ENCODE assay signal across 24 cellular contexts in the genomic region with DNA sequence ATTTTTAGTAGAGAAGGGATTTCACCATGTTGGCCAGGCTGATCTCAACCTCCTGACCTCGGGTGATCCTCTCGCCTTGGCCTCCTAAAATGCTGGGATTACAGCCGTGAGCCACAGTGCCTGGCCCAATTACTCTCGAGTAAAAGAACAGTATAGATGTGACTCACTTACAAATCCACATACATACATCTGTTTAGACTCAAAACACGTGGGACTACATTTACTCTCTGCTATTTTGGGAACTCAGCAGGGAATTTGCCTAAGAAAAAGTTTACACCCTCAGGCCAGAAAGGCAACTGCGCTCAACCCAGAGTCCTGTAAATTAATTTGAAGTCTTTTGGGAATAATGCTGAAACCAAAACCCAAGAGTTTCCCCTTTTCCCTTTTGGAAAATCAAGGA.
DNase-seq lines count a peak whose midpoint lies in the region; ATAC-seq, FAIRE-seq and TF ChIP-seq lines count a peak whose summit lies in the region.
"Had no signal": no experiment of that assay in that cellular context is flagged by ENCODE, and none has a peak within 500 bp of the region (broad histone marks: within the 10 kb centered on the region; RNA-seq: fewer than 3 reads in every experiment).

No MANE protein-coding gene starts in this region.

- H3K9me3 ChIP-seq in H9 (ENCODE audit: control insufficient read depth, low read depth, low read length) (no peaks in the 10 kb centered on the region), astrocyte (ENCODE audit: insufficient read depth, low read depth, low read length) (no peaks in the 10 kb centered on the region), thoracic aorta (no peaks in the 10 kb centered on the region)
- H3K9me3 ChIP-seq: suprapubic skin had no signal

- no peak overlapping the region for H4K91ac ChIP-seq in H9 (ENCODE audit: insufficient read length, low read depth, low read length)

- H3K4me3 Mint-ChIP-seq in H9 (no peak overlapping the region), astrocyte (ENCODE audit: unreplicated experiment) (no peak overlapping the region)
- H3K4me3 Mint-ChIP-seq: activated B cell treated with CpG ODN at 0.5 μM for 24 hours; activated naive CD4-positive, alpha-beta T cell treated with anti-CD3 and anti-CD28 coated beads for 36 hours; activated T-cell treated with anti-CD3 and anti-CD28 coated beads, Interleukin-2, amount 50 U/mL, for 4 hours had no signal

- H3K36me3 ChIP-seq in astrocyte (ENCODE audit: insufficient read depth, low read length), result no peaks in the 10 kb centered on the region
- no peaks in the 10 kb centered on the region for H3K36me3 ChIP-seq in thoracic aorta
- H3K36me3 ChIP-seq: suprapubic skin had no signal

- no CpG with 5 or more reads among the region's 6 CpGs for WGBS in H9 (ENCODE audit: extremely low coverage, insufficient read length, low lambda C conversion rate)

- H3K9ac ChIP-seq in H9 (ENCODE audit: extremely low read depth, insufficient read length, low read length) (no peak overlapping the region), astrocyte (ENCODE audit: low read length) (peak overlapping the region; percentile 66)

- H3K27ac ChIP-seq in H9 (ENCODE audit: insufficient read length, low read depth, low read length), result no peak overlapping the region
- H3K27ac ChIP-seq in astrocyte (ENCODE audit: low read depth, low read length), result peak overlapping the region; percentile 80
- peak overlapping the region; percentile 66 to 78 for H3K27ac ChIP-seq in thoracic aorta
- H3K27ac ChIP-seq: suprapubic skin had no signal

- H3K56ac ChIP-seq in H9 (ENCODE audit: insufficient read length, low read depth, low read length), result no peak overlapping the region

- no peak overlapping the region for H2BK15ac ChIP-seq in H9 (ENCODE audit: low read depth, low read length)

- FAIRE-seq in astrocyte (lab: Jason Lieb, UNC), result no peak
- FAIRE-seq: HTR-8/SVneo, RCC 7860 had no signal

- no peak overlapping the region for H2BK20ac ChIP-seq in H9 (ENCODE audit: low read depth, low read length, poor library complexity, severe bottlenecking)

- H3K4me2 ChIP-seq in H9 (ENCODE audit: insufficient read depth, insufficient read length, low read length), result no peak overlapping the region
- peak overlapping the region; percentile 37 for H3K4me2 ChIP-seq in astrocyte (ENCODE audit: low read length)

- H3K4me1 Mint-ChIP-seq in H9 (peaks cover 31 to 44% of the 10 kb centered on the region in 2 experiments), astrocyte (ENCODE audit: low read depth, unreplicated experiment) (peaks cover 25% of the 10 kb centered on the region)
- H3K4me1 Mint-ChIP-seq: activated B cell treated with CpG ODN at 0.5 μM for 24 hours had no signal

- no peaks in the 10 kb centered on the region for H3K23me2 ChIP-seq in H9 (ENCODE audit: insufficient read length, low read depth, low read length, poor library complexity, severe bottlenecking)

- ATAC-seq in thoracic aorta (ENCODE audit: insufficient number of reproducible peaks, low FRiP score, low read depth) (no peak), sciatic nerve (no peak)
- ATAC-seq: activated T-cell treated with anti-CD3 and anti-CD28 coated beads, Interleukin-2, amount 50 U/mL, for 4 hours; SK-N-SH treated with all-trans-retinoic acid at 6 μM for 48 hours had no signal

- H3K4ac ChIP-seq in H9 (ENCODE audit: low read depth, low read length), result no peak overlapping the region

- DNase-seq in H9 (no peak), astrocyte (ENCODE audit: low read depth) (no peak), islet precursor cell (peak; percentile 80), thoracic aorta (ENCODE audit: low spot score) (no peak), NCI-H2081 (lab: John Stamatoyannopoulos, UW) (no peak), T-helper 2 cell (no peak), sciatic nerve (ENCODE audit: low spot score) (no peak)
- DNase-seq: activated B cell treated with CpG ODN at 0.5 μM for 24 hours; activated naive CD4-positive, alpha-beta T cell treated with anti-CD3 and anti-CD28 coated beads for 36 hours; activated T-cell treated with anti-CD3 and anti-CD28 coated beads, Interleukin-2, amount 50 U/mL, for 4 hours; AML-193; cerebellar nuclear complex; DND-41; effector CD8-positive, alpha-beta T cell; HCEC 1CT; NCI-H2081 treated with DMSO at 0.1 percent for 48 hours; NCI-H446; NK-92 treated with Interleukin-12 subunit alpha and Interleukin-12 subunit beta, amount 100 ng/mL, for 24 hours; stimulated activated CD4-positive, alpha-beta T cell treated with anti-CD3 and anti-CD28 coated beads, Interleukin-15, amount 100 ng/mL, for 24 hours; T-helper 9 cell had no signal

- H4K20me1 ChIP-seq in H9 (ENCODE audit: control insufficient read depth, insufficient read depth, insufficient read length), result no peaks in the 10 kb centered on the region
- no peaks in the 10 kb centered on the region for H4K20me1 ChIP-seq in astrocyte (ENCODE audit: insufficient read depth, low read length)

- H4K5ac ChIP-seq in H9 (ENCODE audit: insufficient read length, low read depth, low read length), result no peak overlapping the region

- no peak overlapping the region for H2BK5ac ChIP-seq in H9 (ENCODE audit: insufficient read length, low read length)

- intact Hi-C loops in sciatic nerve (cut with DNase I), result no loop called here

- no peak overlapping the region for H3K4me3 ChIP-seq in astrocyte (ENCODE audit: insufficient read depth, low read depth, low read length)
- no peak overlapping the region for H3K4me3 ChIP-seq in thoracic aorta
- H3K4me3 ChIP-seq: suprapubic skin had no signal

- no peak for TF ChIP-seq CTCF in H9 (conservative IDR thresholded peaks at IDR 0.05)
- TF ChIP-seq CTCF in astrocyte (IDR thresholded peaks at IDR 0.05; ENCODE audit: insufficient read depth, low read depth, low read length), result no peak
- TF ChIP-seq CTCF in thoracic aorta (IDR thresholded peaks at IDR 0.05), result no peak

- H3K9me3 Mint-ChIP-seq in H9, result no peaks in the 10 kb centered on the region
- peaks cover 3% of the 10 kb centered on the region for H3K9me3 Mint-ChIP-seq in astrocyte (ENCODE audit: unreplicated experiment)
- H3K9me3 Mint-ChIP-seq: activated B cell treated with CpG ODN at 0.5 μM for 24 hours; activated naive CD4-positive, alpha-beta T cell treated with anti-CD3 and anti-CD28 coated beads for 36 hours; activated T-cell treated with anti-CD3 and anti-CD28 coated beads, Interleukin-2, amount 50 U/mL, for 4 hours had no signal

- H2BK120ac ChIP-seq in H9 (ENCODE audit: low read depth, low read length, poor library complexity, severe bottlenecking), result no peak overlapping the region

- H3K79me2 ChIP-seq in H9 (ENCODE audit: insufficient read depth, low read length) (no peaks in the 10 kb centered on the region), astrocyte (ENCODE audit: insufficient read depth, low read length) (no peaks in the 10 kb centered on the region)

- H3K23ac ChIP-seq in H9 (ENCODE audit: insufficient read length, low read depth, low read length), result no peak overlapping the region

- H3K4me1 ChIP-seq in H9 (ENCODE audit: insufficient read depth, low read length) (peaks cover 14% of the 10 kb centered on the region; the same call in 1 of the 2 replicates), astrocyte (ENCODE audit: insufficient read depth, low read length) (peaks cover 12% of the 10 kb centered on the region), thoracic aorta (ENCODE audit: control insufficient read depth in 1 of 2, low read depth in 2 of 2) (peaks cover 10 to 29% of the 10 kb centered on the region in 2 donors)
- H3K4me1 ChIP-seq: suprapubic skin had no signal

- H2BK12ac ChIP-seq in H9 (ENCODE audit: insufficient read length, low read depth, low read length), result peak overlapping the region; percentile 22

- H2AFZ ChIP-seq in H9 (ENCODE audit: low read length) (no peak overlapping the region), astrocyte (ENCODE audit: low read depth, low read length) (no peak overlapping the region)

- H3K27me3 ChIP-seq in H9 (ENCODE audit: insufficient read depth, low read length), result no peaks in the 10 kb centered on the region
- no peaks in the 10 kb centered on the region for H3K27me3 ChIP-seq in astrocyte (ENCODE audit: insufficient read depth, low read length)
- no peaks in the 10 kb centered on the region for H3K27me3 ChIP-seq in thoracic aorta (replicated peaks; ENCODE audit: insufficient read depth)
- H3K27me3 ChIP-seq: suprapubic skin had no signal

- H3K27me3 Mint-ChIP-seq in H9 (ENCODE audit: low read depth) (no peaks in the 10 kb centered on the region), astrocyte (ENCODE audit: low read depth, unreplicated experiment) (no peaks in the 10 kb centered on the region)

- no peak overlapping the region; a peak in 1 of 7 replicates for H3K27ac Mint-ChIP-seq in H9
- H3K27ac Mint-ChIP-seq in astrocyte (ENCODE audit: unreplicated experiment), result no peak overlapping the region
- H3K27ac Mint-ChIP-seq: activated B cell treated with CpG ODN at 0.5 μM for 24 hours; activated naive CD4-positive, alpha-beta T cell treated with anti-CD3 and anti-CD28 coated beads for 36 hours had no signal

- no peaks in the 10 kb centered on the region for H3K79me1 ChIP-seq in H9 (ENCODE audit: insufficient read depth, low read depth, low read length, poor library complexity, severe bottlenecking)

- no peak overlapping the region for H3T11ph ChIP-seq in H9 (ENCODE audit: low read length)

- no peaks in the 10 kb centered on the region for H3K36me3 Mint-ChIP-seq in H9 (ENCODE audit: insufficient read depth in 1 of 3, low read depth in 3 of 3)
- peaks cover 2% of the 10 kb centered on the region for H3K36me3 Mint-ChIP-seq in astrocyte (ENCODE audit: low read depth, unreplicated experiment)

- H3K14ac ChIP-seq in H9 (ENCODE audit: insufficient read depth, low read length), result no peak overlapping the region; the same call in 1 of the 2 replicates

- H2AK5ac ChIP-seq in H9 (ENCODE audit: insufficient read length, low read length), result no peak overlapping the region

- H4K8ac ChIP-seq in H9 (replicated peaks; ENCODE audit: insufficient read length, low read depth, low read length), result no peak overlapping the region

- no peak overlapping the region for H3K18ac ChIP-seq in H9 (ENCODE audit: insufficient read length, low read depth, low read length)
